ENCODE assay signal across 9 cellular contexts in the genomic region with DNA sequence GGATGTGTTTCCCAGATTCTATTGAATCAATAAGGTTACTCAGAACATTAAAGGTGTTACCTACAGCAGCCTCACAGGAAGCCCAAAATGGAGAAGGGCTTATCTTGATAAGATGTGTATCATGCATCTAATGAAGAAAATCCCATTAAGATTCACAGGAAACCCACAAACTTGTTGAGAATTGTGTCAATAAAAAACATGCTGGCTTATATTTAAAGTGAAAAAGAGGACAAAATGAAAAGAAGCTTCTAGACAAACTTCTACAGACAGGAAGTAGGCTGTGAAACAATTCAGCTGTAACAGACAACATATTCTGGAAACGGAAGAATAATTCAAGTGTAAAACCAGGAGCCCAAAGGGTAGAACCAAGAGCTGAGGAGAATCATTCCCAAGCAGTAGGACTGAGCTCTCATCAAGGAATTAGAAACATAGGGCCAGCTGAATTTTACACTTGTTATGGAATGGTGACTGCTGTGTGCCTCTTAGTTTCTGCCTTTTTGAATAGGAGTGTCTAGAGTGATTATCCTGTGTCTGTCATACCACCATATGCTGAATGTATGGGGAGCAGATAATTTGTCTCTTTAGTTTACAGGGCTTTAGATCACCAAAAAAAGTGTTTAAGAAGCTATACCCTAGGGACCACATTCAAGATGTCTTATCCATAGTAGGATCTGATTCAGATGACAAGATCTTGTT. TPM values are rescaled to one million over a fixed set of nuclear protein-coding genes. Genes with fewer than 3 reads are reported as not detected.
DNase-seq lines count a peak whose midpoint lies in the region; ATAC-seq and TF ChIP-seq lines count a peak whose summit lies in the region.
"Had no signal": no experiment of that assay in that cellular context is flagged by ENCODE, and none has a peak within 500 bp of the region (broad histone marks: within the 10 kb centered on the region; RNA-seq: fewer than 3 reads in every experiment).

No MANE protein-coding gene starts in this region.

- H3K27ac ChIP-seq in Karpas-422 (ENCODE audit: low read length) (0 out of 2 replicates have a peak overlapping the region, but pooled peaks have one; percentile 10), sigmoid colon (peak overlapping the region in 3 of 4 donors; percentile 14 to 40 (median 15)), PC-3 (ENCODE audit: low read length) (no peak overlapping the region)

- TF ChIP-seq CTCF in GM12865 (IDR thresholded peaks at IDR 0.05; ENCODE audit: insufficient read depth, low read depth, low read length, missing control alignments) (no peak), sigmoid colon (IDR thresholded peaks at IDR 0.05) (no peak), PC-3 (conservative IDR thresholded peaks at IDR 0.05; ENCODE audit: low read depth, low read length) (no peak)

- H3K4me1 ChIP-seq in Karpas-422 (ENCODE audit: low read length) (peaks cover 27% of the 10 kb centered on the region), sigmoid colon (peaks cover 0 to 64% (median 47%) of the 10 kb centered on the region in 4 donors), PC-3 (ENCODE audit: insufficient read depth, low read length) (no peaks in the 10 kb centered on the region)

- H2AFZ ChIP-seq in Karpas-422 (ENCODE audit: low read length), result no peak overlapping the region
- no peak overlapping the region for H2AFZ ChIP-seq in PC-3 (ENCODE audit: low read length)

- POLR2A ChIA-PET in PC-3 (lab: Charles Lee; ENCODE audit: unreplicated experiment), result interaction anchor here (0.6 kb wide), 1 partner anchor 49 kb away, joined by 3 read pairs; no protein-coding TSS in a partner anchor

- 34 to 71% methylated on average over 1 of the region's 1 CpG for WGBS in sigmoid colon, 2 donors

- no peak for TF ChIP-seq POLR2A in sigmoid colon (IDR thresholded peaks at IDR 0.05)

- H3K4me2 ChIP-seq in Karpas-422 (ENCODE audit: low read depth, low read length, poor library complexity, severe bottlenecking) (no peak overlapping the region), PC-3 (ENCODE audit: low read length) (no peak overlapping the region)

- peaks cover 100% of the 10 kb centered on the region for H3K79me2 ChIP-seq in Karpas-422 (ENCODE audit: low read length)
- peaks cover 100% of the 10 kb centered on the region for H3K79me2 ChIP-seq in PC-3 (ENCODE audit: low read length)

- ATAC-seq in HG03025 (IDR thresholded peaks at IDR 0.05; ENCODE audit: low FRiP score, unreplicated experiment) (no peak), PC-3 (no peak)
- ATAC-seq: HCT116 had no signal

- no peaks in the 10 kb centered on the region for H3F3A ChIP-seq in PC-3 (ENCODE audit: low read length, unreplicated experiment)

- H4K20me1 ChIP-seq in Karpas-422 (ENCODE audit: insufficient read depth, low read depth, low read length) (peaks cover 80% of the 10 kb centered on the region), PC-3 (ENCODE audit: low read length) (peaks cover 62% of the 10 kb centered on the region)

- peak overlapping the region; percentile 14; the same call in 1 of the 2 replicates for H3K4me3 ChIP-seq in GM12865 (ENCODE audit: low read depth, low read length)
- H3K4me3 ChIP-seq in Karpas-422 (ENCODE audit: low read length), result no peak overlapping the region
- no peak overlapping the region for H3K4me3 ChIP-seq in sigmoid colon
- H3K4me3 ChIP-seq in PC-3 (ENCODE audit: low read length), result no peak overlapping the region

- no peaks in the 10 kb centered on the region for H3K27me3 ChIP-seq in Karpas-422 (ENCODE audit: low read length)
- H3K27me3 ChIP-seq in sigmoid colon, result no peaks in the 10 kb centered on the region
- H3K27me3 ChIP-seq in PC-3 (ENCODE audit: low read length), result no peaks in the 10 kb centered on the region

- no peak overlapping the region for H3K9ac ChIP-seq in Karpas-422 (ENCODE audit: low read length)
- H3K9ac ChIP-seq in PC-3 (ENCODE audit: low read length), result no peak overlapping the region

- no peak for DNase-seq in GM12865 (ENCODE audit: low read depth)
- DNase-seq in Karpas-422, result no peak
- peak; percentile 12 for DNase-seq in dermis blood vessel endothelial cell
- DNase-seq in sigmoid colon, result no peak
- no peak for DNase-seq in glomerular visceral epithelial cell (ENCODE audit: extremely low spot score)
- DNase-seq in PC-3, result no peak
- DNase-seq in hepatic stellate cell (ENCODE audit: low spot score), result no peak

- peaks cover 37% of the 10 kb centered on the region for H3K36me3 ChIP-seq in Karpas-422 (ENCODE audit: insufficient read depth, low read length)
- H3K36me3 ChIP-seq in sigmoid colon, result peaks cover 0 to 4% (median 1%) of the 10 kb centered on the region in 4 donors
- H3K36me3 ChIP-seq in PC-3 (ENCODE audit: low read depth, low read length), result peaks cover 10% of the 10 kb centered on the region

- BruUV-seq in PC-3 (replicated peaks; lab: Mats Ljungman, UMichigan), result no TSS peak

- CTCF ChIA-PET in PC-3 (lab: Charles Lee), result no interaction called here

- H3K9me3 ChIP-seq in Karpas-422 (ENCODE audit: low read length) (no peaks in the 10 kb centered on the region), sigmoid colon (no peaks in the 10 kb centered on the region), PC-3 (ENCODE audit: low read length) (no peaks in the 10 kb centered on the region)

- no peak for TF ChIP-seq EP300 in sigmoid colon (IDR thresholded peaks at IDR 0.05)

- intact Hi-C loops in sigmoid colon (cut with DNase I), result no loop called here
- intact Hi-C loops in PC-3 (cut with micrococcal nuclease), result no loop called here

- H3K9me2 ChIP-seq in Karpas-422 (replicated peaks; ENCODE audit: insufficient read depth, low read length) (no peaks in the 10 kb centered on the region), PC-3 (replicated peaks; ENCODE audit: low read length) (no peaks in the 10 kb centered on the region)

RNA-seq across cellular contexts. Expression of gene IMMT, which starts 9.6 kb away (rescaled TPM):
- 75.6 and 115 TPM in 2 replicates for total RNA-seq in Karpas-422 (2014; rRNA removed; shearing (Covaris generic); ENCODE audit: low replicate concordance)
- total RNA-seq in dermis blood vessel endothelial cell, result 58.5 and 91.5 TPM in 2 replicates
- 10 to 100 TPM; 46.1 to 48.2 (median 48.2) TPM for total RNA-seq in sigmoid colon
- polyA plus RNA-seq in sigmoid colon, result 10 to 100 TPM; 60.1 to 90.2 (median 73.1) TPM
- 97.7 and 106 TPM in 2 replicates for total RNA-seq in PC-3 (2014; rRNA removed)

RNA-seq across cellular contexts. Expression of gene MRPL35, which starts 13.6 kb away (rescaled TPM):
- total RNA-seq in Karpas-422 (2014; rRNA removed; shearing (Covaris generic); ENCODE audit: low replicate concordance), result 45.8 and 73.9 TPM in 2 replicates
- total RNA-seq in dermis blood vessel endothelial cell, result 43.2 and 63.1 TPM in 2 replicates
- 10 to 100 TPM; 17.7 to 31.4 (median 27.7) TPM for total RNA-seq in sigmoid colon
- polyA plus RNA-seq in sigmoid colon, result 10 to 100 TPM; 47.4 to 89.5 (median 68.2) TPM
- total RNA-seq in PC-3 (2014; rRNA removed), result 27.4 and 39.3 TPM in 2 replicates
